9 cellular contexts compared by ENCODE assay signal in genomic region chr10:17910144-17910789, GRCh38. TPM values are rescaled to one million over a fixed set of nuclear protein-coding genes. Genes with fewer than 3 reads are reported as not detected.
A peak's percentile ranks its signal among the peaks of the same experiment; 100 is the strongest.
DNase-seq lines count a peak whose midpoint lies in the region; ATAC-seq, FAIRE-seq and TF ChIP-seq lines count a peak whose summit lies in the region.
"Had no signal": no experiment of that assay in that cellular context is flagged by ENCODE, and none has a peak within 500 bp of the region (broad histone marks: within the 10 kb centered on the region; RNA-seq: fewer than 3 reads in every experiment).

No MANE protein-coding gene starts in this region.

- H3K9me3 ChIP-seq in prostate gland = no peaks in the 10 kb centered on the region

- intact Hi-C loops in prostate gland (cut with DNase I) = loop anchor here (5.0 kb wide), 5 partner anchors 182 to 402 kb away; partner anchors contain the start of gene CACNB2

- no peak for ATAC-seq in HG03139 (IDR thresholded peaks at IDR 0.05; ENCODE audit: unreplicated experiment)

- H3K27ac ChIP-seq in prostate gland = no peak overlapping the region
- H3K27ac ChIP-seq: HL-60 had no signal

- no peaks in the 10 kb centered on the region for H3K36me3 ChIP-seq in prostate gland

- H3K4me3 ChIP-seq in GM12875 (ENCODE audit: low read depth, low read length) (no peak overlapping the region), fibroblast of villous mesenchyme (ENCODE audit: low read depth, low read length) (no peak overlapping the region), prostate gland (no peak overlapping the region)

- H3K4me1 ChIP-seq in prostate gland (replicated peaks) = no peaks in the 10 kb centered on the region

- no peaks in the 10 kb centered on the region for H3K27me3 ChIP-seq in prostate gland (replicated peaks; ENCODE audit: insufficient read depth)

- DNase-seq in AG08395 (ENCODE audit: low spot score) = peak; percentile 53
- peak; percentile 38 for DNase-seq in HTR-8/SVneo (ENCODE audit: insufficient read length, low spot score)
- DNase-seq in SKM-1 (lab: John Stamatoyannopoulos, UW; ENCODE audit: unreplicated experiment) = peak; percentile 5
- peak; percentile 49 for DNase-seq in fibroblast of villous mesenchyme (ENCODE audit: low read depth)
- DNase-seq in prostate gland (ENCODE audit: low spot score) = peak; percentile 42
- DNase-seq in cortex of kidney (lab: John Stamatoyannopoulos, UW) = no peak

- TF ChIP-seq CTCF in GM12875 (IDR thresholded peaks at IDR 0.05; ENCODE audit: borderline replicate concordance, insufficient read depth, low read depth, low read length) = peak; percentile 46; the same call in 1 of the 2 replicates
- TF ChIP-seq CTCF in fibroblast of villous mesenchyme (IDR thresholded peaks at IDR 0.05; ENCODE audit: insufficient read depth, low read depth, low read length) = peak; percentile 60
- peak; percentile 14 to 48 (median 38) for TF ChIP-seq CTCF in prostate gland (IDR thresholded peaks at IDR 0.05)

- 21% methylated on average over 12 of the region's 12 CpGs for WGBS in prostate gland

- no peak for FAIRE-seq in HTR-8/SVneo (lab: Jason Lieb, UNC)

- TF ChIP-seq POLR2A in prostate gland (IDR thresholded peaks at IDR 0.05) = no peak

RNA-seq across cellular contexts. Expression of gene SLC39A12, which starts 41.5 kb away (rescaled TPM):
- not detected in 2 replicates for total RNA-seq in fibroblast of villous mesenchyme
- total RNA-seq in prostate gland = not detected
